ENCODE assay signal across 10 cellular contexts in the genomic region with DNA sequence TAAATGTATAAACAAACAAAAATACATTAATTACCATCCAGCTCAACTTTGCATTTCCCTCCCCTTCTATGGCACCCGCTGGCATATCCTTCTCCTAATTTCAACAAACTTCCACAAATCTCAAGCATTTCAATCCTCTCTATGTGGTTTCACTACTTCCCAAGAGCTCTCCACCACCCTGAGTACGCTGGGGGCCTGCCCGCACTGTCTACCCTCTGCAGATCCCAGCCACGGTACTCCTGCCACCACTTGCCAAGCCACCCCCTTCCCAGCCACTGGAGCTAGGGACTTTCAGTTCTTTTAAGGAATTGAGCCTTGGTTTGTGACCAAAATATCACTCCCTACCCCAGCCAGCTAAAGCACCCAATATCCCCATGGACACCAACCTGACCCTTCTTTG. TPM values are rescaled to one million over a fixed set of nuclear protein-coding genes. Genes with fewer than 3 reads are reported as not detected.
DNase-seq lines count a peak whose midpoint lies in the region; ATAC-seq and TF ChIP-seq lines count a peak whose summit lies in the region.
"Had no signal": no experiment of that assay in that cellular context is flagged by ENCODE, and none has a peak within 500 bp of the region (broad histone marks: within the 10 kb centered on the region; RNA-seq: fewer than 3 reads in every experiment).

No MANE protein-coding gene starts in this region.

- peak overlapping the region; percentile 99 for H3K27ac ChIP-seq in left ventricle myocardium inferior (replicated peaks)
- H3K27ac ChIP-seq in ascending aorta = peak overlapping the region; percentile 94 to 99
- H3K27ac ChIP-seq in uterus = peak overlapping the region; percentile 99
- no peak overlapping the region for H3K27ac ChIP-seq in hepatocyte

- H3K9me3 Mint-ChIP-seq in natural killer cell = no peaks in the 10 kb centered on the region

- peak overlapping the region; percentile 65 for H3K4me3 Mint-ChIP-seq in natural killer cell

- H3K9me3 ChIP-seq in left ventricle myocardium inferior (replicated peaks) (no peaks in the 10 kb centered on the region), ascending aorta (no peaks in the 10 kb centered on the region), uterus (no peaks in the 10 kb centered on the region), hepatocyte (ENCODE audit: low read depth) (no peaks in the 10 kb centered on the region)

- H3K4me1 Mint-ChIP-seq in natural killer cell = peaks cover 49 to 53% of the 10 kb centered on the region in 2 donors

- no peaks in the 10 kb centered on the region for H3K36me3 Mint-ChIP-seq in natural killer cell

- no peak for TF ChIP-seq POLR2A in uterus (IDR thresholded peaks at IDR 0.05)

- peaks cover 28% of the 10 kb centered on the region for H3K36me3 ChIP-seq in left ventricle myocardium inferior
- H3K36me3 ChIP-seq in ascending aorta = peaks cover 5 to 20% of the 10 kb centered on the region in 2 donors
- H3K36me3 ChIP-seq in uterus = no peaks in the 10 kb centered on the region
- no peaks in the 10 kb centered on the region for H3K36me3 ChIP-seq in hepatocyte (replicated peaks; ENCODE audit: insufficient read depth, low read depth)

- peak overlapping the region; percentile 84 to 88 for H3K27ac Mint-ChIP-seq in natural killer cell

- TF ChIP-seq CTCF in left ventricle myocardium inferior (IDR thresholded peaks at IDR 0.05; ENCODE audit: borderline replicate concordance) (no peak), ascending aorta (IDR thresholded peaks at IDR 0.05) (no peak), natural killer cell (IDR thresholded peaks at IDR 0.05) (no peak), uterus (IDR thresholded peaks at IDR 0.05) (no peak), hepatocyte (IDR thresholded peaks at IDR 0.05; ENCODE audit: poor library complexity) (no peak)

- intact Hi-C loops in left ventricle myocardium inferior (cut with micrococcal nuclease) (no loop called here), cardiac septum (cut with DNase I) (no loop called here), ascending aorta (cut with DNase I) (loop anchor here (2.0 kb wide), 2 partner anchors 57 to 69 kb away; partner anchors contain the start of gene CMTM3), natural killer cell (cut with micrococcal nuclease) (no loop called here), uterus (cut with DNase I; ENCODE audit: low total_unique reads) (no loop called here)

- DNase-seq in left ventricle myocardium inferior (no peak), cardiac septum (ENCODE audit: low spot score) (no peak), ascending aorta (ENCODE audit: low spot score in 2 of 2) (peak in 1 of 2 donors; percentile 65), natural killer cell (no peak), uterus (no peak), hepatocyte (ENCODE audit: low spot score) (no peak), hypothalamus (lab: John Stamatoyannopoulos, UW) (no peak)
- DNase-seq: activated gamma-delta T cell had no signal

- peaks cover 12% of the 10 kb centered on the region for H3K79me2 ChIP-seq in hepatocyte

- peaks cover 0 to 2% of the 10 kb centered on the region in 2 donors for H3K27me3 Mint-ChIP-seq in natural killer cell (ENCODE audit: low read depth in 2 of 2)

- H2AFZ ChIP-seq in hepatocyte = no peak overlapping the region

- ATAC-seq in natural killer cell (no peak), GM21737 (IDR thresholded peaks at IDR 0.05; ENCODE audit: unreplicated experiment) (no peak)

- no peak overlapping the region for H3K4me2 ChIP-seq in hepatocyte

- H4K20me1 ChIP-seq in hepatocyte (ENCODE audit: insufficient read depth, poor library complexity, severe bottlenecking) = no peaks in the 10 kb centered on the region

- WGBS in hepatocyte (ENCODE audit: low lambda C conversion rate, missing lambda C conversion rate) = 96% methylated on average over 4 of the region's 4 CpGs

- H3K4me1 ChIP-seq in left ventricle myocardium inferior (peaks cover 61% of the 10 kb centered on the region), ascending aorta (peaks cover 11 to 23% of the 10 kb centered on the region in 2 donors), uterus (no peaks in the 10 kb centered on the region), hepatocyte (ENCODE audit: insufficient read depth) (peaks cover 19% of the 10 kb centered on the region)

- H3K4me3 ChIP-seq in left ventricle myocardium inferior = peak overlapping the region; percentile 89
- H3K4me3 ChIP-seq in ascending aorta = peak overlapping the region in 1 of 2 donors; percentile 98
- H3K4me3 ChIP-seq in uterus = no peak overlapping the region
- no peak overlapping the region for H3K4me3 ChIP-seq in hepatocyte

- H3K9me2 ChIP-seq in hepatocyte (replicated peaks; ENCODE audit: insufficient read depth) = no peaks in the 10 kb centered on the region

- H3K27me3 ChIP-seq in left ventricle myocardium inferior (ENCODE audit: low read depth) (no peaks in the 10 kb centered on the region), ascending aorta (no peaks in the 10 kb centered on the region), uterus (no peaks in the 10 kb centered on the region), hepatocyte (no peaks in the 10 kb centered on the region)

RNA-seq across cellular contexts. Expression of gene TK2, which starts 1.9 kb away (rescaled TPM):
- total RNA-seq in left ventricle myocardium inferior = 18.6 TPM
- total RNA-seq in cardiac septum = 23.4 TPM
- 21.5 TPM for total RNA-seq in ascending aorta
- total RNA-seq in natural killer cell = 10 to 100 TPM; 18.8 to 25.8 (median 25.1) TPM
- 10 to 100 TPM; 13.6 to 52.6 (median 39.2) TPM for total RNA-seq in uterus
- 14.3 and 15.9 TPM in 2 replicates for total RNA-seq in hepatocyte
- polyA plus RNA-seq in hepatocyte = 10.1 and 12.5 TPM in 2 replicates

RNA-seq across cellular contexts. Expression of gene CKLF, which starts 4.3 kb away (rescaled TPM):
- total RNA-seq in left ventricle myocardium inferior (7.8 TPM), cardiac septum (10.5 TPM), ascending aorta (not detected), natural killer cell (10 to 100 TPM; 48.0 to 69.7 (median 54.6) TPM), uterus (100 to 1,000 TPM in 1 of 4 donors, 10 to 100 TPM in 3; 31.3 to 118 (median 68.6) TPM), hepatocyte (39.9 and 69.1 TPM in 2 replicates)
- polyA plus RNA-seq in hepatocyte = 50.7 and 53.5 TPM in 2 replicates

RNA-seq across cellular contexts. Expression of gene CMTM1, which starts 18.2 kb away (rescaled TPM):
- total RNA-seq in left ventricle myocardium inferior (1.0 TPM), cardiac septum (1.3 TPM), ascending aorta (not detected), natural killer cell (1 to 10 TPM; 4.4 to 8.5 (median 7.8) TPM), uterus (1 to 10 TPM in 2 of 4 donors, not detected in 2; 5.0 to 5.3 TPM), hepatocyte (1.4 TPM in 1 of 2 replicates, not detected in the other)
- 1.8 and 2.9 TPM in 2 replicates for polyA plus RNA-seq in hepatocyte

RNA-seq across cellular contexts. Expression of gene CMTM2, which starts 31.2 kb away (rescaled TPM):
- not detected for total RNA-seq in left ventricle myocardium inferior
- 1.3 TPM for total RNA-seq in cardiac septum
- not detected for total RNA-seq in ascending aorta
- total RNA-seq in natural killer cell = 1 to 10 TPM in 1 of 3 donors, under 1 TPM in 2; 0.61 to 1.6 (median 0.82) TPM
- 1 to 10 TPM in 1 of 4 donors, not detected in 3; 1.2 TPM for total RNA-seq in uterus
- total RNA-seq in hepatocyte = not detected in 2 replicates
- polyA plus RNA-seq in hepatocyte = 0.32 and 0.60 TPM in 2 replicates
- polyA plus RNA-seq: BJ had no signal

RNA-seq across cellular contexts. Expression of gene CMTM3, which starts 56.4 kb away (rescaled TPM):
- total RNA-seq in left ventricle myocardium inferior (8.3 TPM), cardiac septum (10.4 TPM), ascending aorta (42.6 TPM), natural killer cell (10 to 100 TPM; 68.2 to 86.4 (median 85.0) TPM), uterus (10 to 100 TPM; 42.6 to 67.9 (median 56.2) TPM), hepatocyte (28.3 and 32.5 TPM in 2 replicates)
- polyA plus RNA-seq in hepatocyte = 55.1 and 75.1 TPM in 2 replicates
